In genomic region chr22:39225591-39225990, GRCh38 we compare ENCODE assay signal across 36 cellular contexts. TPM values are rescaled to one million over a fixed set of nuclear protein-coding genes. Genes with fewer than 3 reads are reported as not detected.
"Had no signal": no experiment of that assay in that cellular context is flagged by ENCODE, and none has a peak within 500 bp of the region (broad histone marks: within the 10 kb centered on the region; RNA-seq: fewer than 3 reads in every experiment).

No MANE protein-coding gene starts in this region.

- H3K27ac ChIP-seq: KMS-11 had no signal

- H3K4me2 ChIP-seq: KMS-11 had no signal

- DNase-seq: Karpas-422, Kasumi-1, KG1, MG63, MM.1S, MV-4-11, NCI-H1048, NCI-H1092, NCI-H1092 treated with DMSO at 0.1 percent for 48 hours, NCI-H1105, NCI-H1105 treated with DMSO at 0.1 percent for 48 hours, NCI-H1417, NCI-H1417 treated with DMSO at 0.1 percent for 48 hours, NCI-H1436, NCI-H1436 treated with DMSO at 0.1 percent for 48 hours, NCI-H146, NCI-H1694, NCI-H1694 treated with DMSO at 0.1 percent for 48 hours, NCI-H187, NCI-H187 treated with DMSO at 0.1 percent for 48 hours, NCI-H1930, NCI-H2029, NCI-H2029 treated with DMSO at 0.1 percent for 48 hours, NCI-H2081, NCI-H2081 treated with DMSO at 0.1 percent for 48 hours, NCI-H2107, NCI-H2171, NCI-H2171 treated with DMSO at 0.1 percent for 48 hours, NCI-H2227 treated with DMSO at 0.1 percent for 48 hours, NCI-H226, NCI-H345, NCI-H446, NCI-H446 treated with DMSO at 0.1 percent for 48 hours, NCI-H510A had no signal

- H3K36me3 ChIP-seq: MG63 had no signal

- H3K9me3 ChIP-seq: MG63 had no signal

- H3K27me3 ChIP-seq: MG63 had no signal

- H3K9ac ChIP-seq: KMS-11 had no signal

- H3K4me3 ChIP-seq: MG63 had no signal

RNA-seq across cellular contexts. Expression of gene PDGFB, which starts 19.2 kb away (rescaled TPM):
- total RNA-seq: NCI-H460 had no signal
